19 cellular contexts compared by ENCODE assay signal in genomic region chr15:68366314-68366713, GRCh38.
DNase-seq lines count a peak whose midpoint lies in the region; ATAC-seq, FAIRE-seq and TF ChIP-seq lines count a peak whose summit lies in the region.
"Had no signal": no experiment of that assay in that cellular context is flagged by ENCODE, and none has a peak within 500 bp of the region (broad histone marks: within the 10 kb centered on the region; RNA-seq: fewer than 3 reads in every experiment).

No MANE protein-coding gene starts in this region.

- H3K9ac ChIP-seq in mammary epithelial cell (ENCODE audit: insufficient read depth, low read length): no peak overlapping the region

- H3K4me1 ChIP-seq in mammary epithelial cell (ENCODE audit: insufficient read depth, low read length): no peaks in the 10 kb centered on the region
- no peaks in the 10 kb centered on the region for H3K4me1 ChIP-seq in foreskin keratinocyte
- H3K4me1 ChIP-seq in HAP-1: no peaks in the 10 kb centered on the region

- no peaks in the 10 kb centered on the region for H3K9me3 ChIP-seq in mammary epithelial cell (replicated peaks; ENCODE audit: insufficient read depth, low read length)
- no peaks in the 10 kb centered on the region for H3K9me3 ChIP-seq in HAP-1
- H3K9me3 ChIP-seq: esophagus squamous epithelium, ovary, tibial nerve had no signal

- no peaks in the 10 kb centered on the region for H3K79me2 ChIP-seq in mammary epithelial cell (ENCODE audit: insufficient read depth, low read length)

- intact Hi-C loops in MCF 10A (cut with micrococcal nuclease) (no loop called here), mammary epithelial cell (cut with micrococcal nuclease) (no loop called here)

- peak; percentile 23 for FAIRE-seq in urothelium cell line (lab: Jason Lieb, UNC)

- no peaks in the 10 kb centered on the region for H3K27me3 ChIP-seq in mammary epithelial cell (ENCODE audit: insufficient read depth, low read length)
- peaks cover 22% of the 10 kb centered on the region for H3K27me3 ChIP-seq in foreskin keratinocyte
- H3K27me3 ChIP-seq in HAP-1 (ENCODE audit: low read depth): peaks cover 20% of the 10 kb centered on the region
- H3K27me3 ChIP-seq: ovary, tibial nerve had no signal

- H3K36me3 Mint-ChIP-seq in MCF 10A (ENCODE audit: insufficient read depth, unreplicated experiment): no peaks in the 10 kb centered on the region

- POLR2A ChIA-PET in MCF 10A (lab: Yijun Ruan, JAX): no interaction called here

- no peak overlapping the region for H3K4me3 Mint-ChIP-seq in MCF 10A (ENCODE audit: unreplicated experiment)
- H3K4me3 Mint-ChIP-seq: activated naive CD4-positive, alpha-beta T cell treated with anti-CD3 and anti-CD28 coated beads for 36 hours; central memory CD8-positive, alpha-beta T cell had no signal

- ATAC-seq in foreskin keratinocyte: no peak

- H3K4me3 ChIP-seq in mammary epithelial cell (replicated peaks in 1 of 3; ENCODE audit: insufficient read depth in 1 of 3, low read depth in 2 of 3, low read length in 3 of 3) (no peak overlapping the region), HAP-1 (no peak overlapping the region)
- H3K4me3 ChIP-seq: esophagus squamous epithelium, ovary, tibial nerve had no signal

- no peak overlapping the region for H3K27ac ChIP-seq in mammary epithelial cell (ENCODE audit: insufficient read depth, low read depth, low read length)
- H3K27ac ChIP-seq in foreskin keratinocyte: no peak overlapping the region
- H3K27ac ChIP-seq: ovary had no signal

- TF ChIP-seq CTCF in MCF 10A (IDR thresholded peaks at IDR 0.05; ENCODE audit: unreplicated experiment): peak; percentile 14
- peak in 1 of 2 donors; percentile 2 for TF ChIP-seq CTCF in mammary epithelial cell (conservative IDR thresholded peaks at IDR 0.05 in 1 of 2, IDR thresholded peaks at IDR 0.05 in 1 of 2; ENCODE audit: extremely low read depth in 1 of 2, insufficient read depth in 1 of 2, low read depth in 1 of 2, low read length in 2 of 2)
- peak; percentile 26 for TF ChIP-seq CTCF in foreskin keratinocyte (conservative IDR thresholded peaks at IDR 0.05)
- TF ChIP-seq CTCF in GM10266 (IDR thresholded peaks at IDR 0.05; ENCODE audit: control insufficient read depth, insufficient read depth, low read depth, missing control alignments): no peak

- H3K4me2 ChIP-seq in mammary epithelial cell (ENCODE audit: insufficient read depth, low read depth, low read length): no peak overlapping the region

- H3K4me1 Mint-ChIP-seq in MCF 10A (ENCODE audit: insufficient read depth, unreplicated experiment): no peaks in the 10 kb centered on the region
- H3K4me1 Mint-ChIP-seq: central memory CD8-positive, alpha-beta T cell had no signal

- DNase-seq in MCF 10A (ENCODE audit: unreplicated experiment) (no peak), mammary epithelial cell (no peak), NCI-H69 (lab: John Stamatoyannopoulos, UW) (peak; percentile 65), foreskin keratinocyte (no peak), urothelium cell line (ENCODE audit: low spot score) (no peak), NCI-H526 treated with DMSO at 0.1 percent for 48 hours (lab: John Stamatoyannopoulos, UW) (no peak), GM10266 (ENCODE audit: extremely low spot score) (no peak), HAP-1 (ENCODE audit: low spot score in 2 of 2) (no peak)
- DNase-seq: activated naive CD4-positive, alpha-beta T cell treated with anti-CD3 and anti-CD28 coated beads for 36 hours; DMS79; esophagus squamous epithelium; NCI-H1105; NCI-H510A; ovary; RPMI8226; stimulated activated CD4-positive, alpha-beta T cell treated with anti-CD3 and anti-CD28 coated beads, Interleukin-15, amount 100 ng/mL, for 24 hours; T1000 had no signal

- BruUV-seq in MCF 10A (replicated peaks; lab: Mats Ljungman, UMichigan): no TSS peak
- BruUV-seq in mammary epithelial cell (replicated peaks; lab: Mats Ljungman, UMichigan): no TSS peak

- 50% methylated on average over 9 of the region's 9 CpGs for WGBS in mammary epithelial cell (ENCODE audit: low coverage, missing lambda C conversion rate)

- no peaks in the 10 kb centered on the region for H4K20me1 ChIP-seq in mammary epithelial cell (ENCODE audit: insufficient read depth, low read length)

- H3K9me3 Mint-ChIP-seq in MCF 10A (ENCODE audit: unreplicated experiment): no peaks in the 10 kb centered on the region
- H3K9me3 Mint-ChIP-seq: activated naive CD4-positive, alpha-beta T cell treated with anti-CD3 and anti-CD28 coated beads for 36 hours; central memory CD8-positive, alpha-beta T cell had no signal

- no peaks in the 10 kb centered on the region for H3K27me3 Mint-ChIP-seq in MCF 10A (ENCODE audit: insufficient read depth, unreplicated experiment)

- H3K27ac Mint-ChIP-seq in MCF 10A (ENCODE audit: low read depth, unreplicated experiment): no peak overlapping the region
- H3K27ac Mint-ChIP-seq: activated naive CD4-positive, alpha-beta T cell treated with anti-CD3 and anti-CD28 coated beads for 36 hours had no signal

- H3K36me3 ChIP-seq in mammary epithelial cell (ENCODE audit: insufficient read depth, low read length): no peaks in the 10 kb centered on the region
- H3K36me3 ChIP-seq in HAP-1 (replicated peaks): no peaks in the 10 kb centered on the region
- H3K36me3 ChIP-seq: esophagus squamous epithelium, ovary, tibial nerve had no signal

- CTCF ChIA-PET in MCF 10A (lab: Yijun Ruan, JAX): no interaction called here
- CTCF ChIA-PET in mammary epithelial cell (lab: Charles Lee; ENCODE audit: low non-redundant PET): no interaction called here

- in situ Hi-C loops in mammary epithelial cell (cut with MboI; ENCODE audit: low sequenced_read_pairs in 2 of 2): no loop called here
- in situ Hi-C loops in HAP-1 (cut with MboI; ENCODE audit: low sequenced_read_pairs): no loop called here

- H2AFZ ChIP-seq in mammary epithelial cell (ENCODE audit: low read depth, low read length): no peak overlapping the region

- dilution Hi-C loops in mammary epithelial cell (cut with HindIII; ENCODE audit: low sequenced_read_pairs): no loop called here
